In genomic region chrX:126770179-126770578, GRCh38 we compare ENCODE assay signal across 2 cellular contexts.
TF ChIP-seq lines count a peak whose summit lies in the region.

No MANE protein-coding gene starts in this region.

TF ChIP-seq in IMR-90, 13 proteins besides CTCF, POLR2A, EP300 and RAD21:
- no peak for TF ChIP-seq NFE2L2 (IDR thresholded peaks at IDR 0.05; ENCODE audit: low read depth, low read length)

TF ChIP-seq in HepG2, 621 proteins besides CTCF, POLR2A, EP300 and RAD21:
- TF ChIP-seq THAP11 (CRISPR knock-in tag; IDR thresholded peaks at IDR 0.05): no peak
- TF ChIP-seq STAG1 (CRISPR knock-in tag; IDR thresholded peaks at IDR 0.05): peak; percentile 53
